In the genomic region with DNA sequence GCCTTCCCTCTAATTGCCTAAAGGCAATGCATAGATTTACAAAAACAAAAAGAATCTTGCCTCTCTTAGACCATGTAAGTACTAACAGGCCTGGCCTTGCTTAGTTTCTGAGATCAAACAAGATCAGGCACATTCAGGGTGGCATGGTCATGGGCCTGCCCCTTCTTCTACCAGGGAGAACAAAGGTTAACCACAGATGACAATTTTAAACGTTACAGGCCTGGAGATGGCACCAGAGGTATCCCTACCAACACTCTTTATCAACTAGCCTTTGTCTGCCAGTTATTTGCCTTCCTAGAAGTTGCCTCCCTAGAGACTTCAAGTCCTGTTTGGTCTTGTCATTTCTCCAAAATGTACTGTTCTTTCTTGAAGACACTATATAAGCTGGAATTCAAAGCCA, we compare ENCODE assay signal across 8 cellular contexts.
DNase-seq lines count a peak whose midpoint lies in the region; ATAC-seq and TF ChIP-seq lines count a peak whose summit lies in the region.

No MANE protein-coding gene starts in this region.

- no peaks in the 10 kb centered on the region for H3K36me3 ChIP-seq in Peyer's patch

- TF ChIP-seq POLR2A in Peyer's patch (IDR thresholded peaks at IDR 0.05): no peak

- H3K27me3 ChIP-seq in Peyer's patch: no peaks in the 10 kb centered on the region

- no peak overlapping the region for H3K4me3 ChIP-seq in Peyer's patch

- in situ Hi-C loops in SK-MEL-5 (cut with HindIII; ENCODE audit: low pct_unique_long_range_greater_than_20kb, low sequenced_read_pairs): no loop called here

- ATAC-seq in HG03432 (IDR thresholded peaks at IDR 0.05; ENCODE audit: unreplicated experiment): peak; percentile 80

- H3K4me1 ChIP-seq in Peyer's patch: no peaks in the 10 kb centered on the region

- H3K9me3 ChIP-seq in Peyer's patch: no peaks in the 10 kb centered on the region

- DNase-seq in DMS53 (lab: John Stamatoyannopoulos, UW) (peak; percentile 67), SK-MEL-5 (ENCODE audit: low read depth, low spot score) (peak; percentile 91), kidney tubule cell (ENCODE audit: low spot score) (peak; percentile 51), CD1c-positive myeloid dendritic cell (ENCODE audit: extremely low spot score) (no peak), Peyer's patch (no peak), NCI-H1048 (lab: John Stamatoyannopoulos, UW) (no peak)
- no peak for DNase-seq in activated CD4-positive, alpha-beta T cell treated with anti-CD3 and anti-CD28 coated beads, Interleukin-2, amount 50 U/mL, for 48 hours

- peak in 1 of 6 experiments; percentile 3 for TF ChIP-seq CTCF in Peyer's patch (IDR thresholded peaks at IDR 0.05)

- H3K27ac ChIP-seq in Peyer's patch: no peak overlapping the region

Comparison
In these comparisons a context has a peak if more than half of its experiments do, and no peak if none do; other contexts are left out.
1. DNase-seq: peak in DMS53 (single experiment), SK-MEL-5 (single experiment) and kidney tubule cell (single experiment); none in CD1c-positive myeloid dendritic cell (single experiment), Peyer's patch (0 of 3), activated CD4-positive, alpha-beta T cell treated with anti-CD3 and anti-CD28 coated beads, Interleukin-2, amount 50 U/mL, for 48 hours (0 of 2) and NCI-H1048 (single experiment).